Comparison of ENCODE assay signal across 10 cellular contexts in genomic region chr2:42125887-42126594, GRCh38. TPM values are rescaled to one million over a fixed set of nuclear protein-coding genes. Genes with fewer than 3 reads are reported as not detected.
DNase-seq lines count a peak whose midpoint lies in the region; ATAC-seq and TF ChIP-seq lines count a peak whose summit lies in the region.
"Had no signal": no experiment of that assay in that cellular context is flagged by ENCODE, and none has a peak within 500 bp of the region (broad histone marks: within the 10 kb centered on the region; RNA-seq: fewer than 3 reads in every experiment).

No MANE protein-coding gene starts in this region.

- H4K8ac ChIP-seq in IMR-90 (ENCODE audit: low read depth in 2 of 2, low read length in 2 of 2) = 0 out of 4 replicates have a peak overlapping the region, but pooled peaks of 1 of the 2 experiments have one; percentile 3

- dilution Hi-C loops in IMR-90 (cut with HindIII; ENCODE audit: low sequenced_read_pairs, unreplicated experiment) = no loop called here

- peaks cover 5% of the 10 kb centered on the region for H3K9me1 ChIP-seq in IMR-90 (ENCODE audit: insufficient read depth, low read length)

- WGBS in IMR-90 (ENCODE audit: extremely low coverage in 2 of 2, insufficient read length in 1 of 2), 2 experiments = 64% methylated on average over 2 of the region's 8 CpGs; no CpG with 5 or more reads in 1 of the 2 experiments

- no peak overlapping the region for H2BK5ac ChIP-seq in IMR-90 (ENCODE audit: low read depth, low read length, poor library complexity, severe bottlenecking)

- no TSS peak for BruUV-seq in IMR-90 (replicated peaks; lab: Mats Ljungman, UMichigan)

- 0 out of 2 replicates have a peak overlapping the region, but pooled peaks have one; percentile 37 for H3K14ac ChIP-seq in IMR-90 (replicated peaks; ENCODE audit: low read depth, low read length)

- H3K36me3 Mint-ChIP-seq in CD8-positive, alpha-beta memory T cell = peaks cover 0 to 5% (median 3%) of the 10 kb centered on the region in 3 donors
- no peaks in the 10 kb centered on the region for H3K36me3 Mint-ChIP-seq in natural killer cell

- H2AK5ac ChIP-seq in IMR-90 (ENCODE audit: low read depth, low read length) = peak overlapping the region; percentile 3; the same call in 1 of the 2 replicates

- H4K91ac ChIP-seq in IMR-90 (ENCODE audit: insufficient read depth, low read depth, low read length) = no peak overlapping the region

- peak overlapping the region in 6 of 7 donors; percentile 48 to 74 (median 60) for H3K4me3 Mint-ChIP-seq in CD8-positive, alpha-beta memory T cell
- H3K4me3 Mint-ChIP-seq in natural killer cell = peak overlapping the region; percentile 38

- no peak overlapping the region for H2BK15ac ChIP-seq in IMR-90 (ENCODE audit: low read depth, low read length)

- peak overlapping the region; percentile 47; the same call in 1 of the 2 replicates for H3K4ac ChIP-seq in IMR-90 (ENCODE audit: low read depth, low read length)

- no peaks in the 10 kb centered on the region for H3K79me1 ChIP-seq in IMR-90 (ENCODE audit: low read depth in 1 of 2, low read length in 2 of 2)

- peak overlapping the region; percentile 52 to 100 (median 92) for H3K27ac Mint-ChIP-seq in CD8-positive, alpha-beta memory T cell
- no peak overlapping the region for H3K27ac Mint-ChIP-seq in natural killer cell

- H3K27me3 ChIP-seq in CD8-positive, alpha-beta memory T cell (ENCODE audit: insufficient read depth, low read length, poor library complexity, severe bottlenecking) = no peaks in the 10 kb centered on the region
- no peaks in the 10 kb centered on the region for H3K27me3 ChIP-seq in IMR-90 (ENCODE audit: control insufficient read depth, insufficient read depth, low read length)
- H3K27me3 ChIP-seq in colonic mucosa = no peaks in the 10 kb centered on the region
- H3K27me3 ChIP-seq in WERI-Rb-1 (ENCODE audit: insufficient read depth, low read depth, severe bottlenecking) = no peaks in the 10 kb centered on the region

- POLR2A ChIA-PET in CD8-positive, alpha-beta memory T cell (lab: Charles Lee) = interaction anchor here (0.5 to 3.8 kb wide), 7 partner anchors 10 to 47 kb away, joined by 3 to 30 read pairs (median 4); no protein-coding TSS in a partner anchor
- POLR2A ChIA-PET in IMR-90 (lab: Charles Lee; ENCODE audit: unreplicated experiment) = no interaction called here

- peaks cover 80% of the 10 kb centered on the region for H3K4me1 ChIP-seq in CD8-positive, alpha-beta memory T cell (ENCODE audit: insufficient read depth, low read length)
- H3K4me1 ChIP-seq in IMR-90 (ENCODE audit: control insufficient read depth, insufficient read depth, low read length) (peaks cover 20% of the 10 kb centered on the region), colonic mucosa (peaks cover 20% of the 10 kb centered on the region)

- no peaks in the 10 kb centered on the region for H4K20me1 ChIP-seq in IMR-90 (ENCODE audit: insufficient read depth, low read length)

- intact Hi-C loops in IMR-90 (cut with micrococcal nuclease) = no loop called here
- intact Hi-C loops in colonic mucosa (cut with DNase I) = no loop called here
- intact Hi-C loops in natural killer cell (cut with micrococcal nuclease) = no loop called here

- no peak overlapping the region for H2BK120ac ChIP-seq in IMR-90 (ENCODE audit: low read depth, low read length)

- CTCF ChIA-PET in CD8-positive, alpha-beta memory T cell (lab: Charles Lee) = interaction anchor here (0.6 to 2.7 kb wide), 5 partner anchors 7 to 45 kb away, joined by 3 to 18 read pairs (median 5); no protein-coding TSS in a partner anchor
- CTCF ChIA-PET in IMR-90 (lab: Yijun Ruan, JAX) = no interaction called here

- H3K27ac ChIP-seq in CD8-positive, alpha-beta memory T cell (ENCODE audit: low read depth, low read length) = no peak overlapping the region
- H3K27ac ChIP-seq in IMR-90 (ENCODE audit: insufficient read depth, low read length) (no peak overlapping the region), colonic mucosa (peak overlapping the region; percentile 4), WERI-Rb-1 (no peak overlapping the region)

- no peak overlapping the region for H3K9ac ChIP-seq in IMR-90 (ENCODE audit: low read depth, low read length)
- no peak overlapping the region for H3K9ac ChIP-seq in colonic mucosa (ENCODE audit: low read depth in 2 of 2, low read length in 2 of 2)

- no peak overlapping the region; the same call in 1 of the 2 replicates for H3K23ac ChIP-seq in IMR-90 (ENCODE audit: low read depth, low read length)

- H3K9me3 ChIP-seq in CD8-positive, alpha-beta memory T cell (ENCODE audit: low read length) = peaks cover 3% of the 10 kb centered on the region
- H3K9me3 ChIP-seq in IMR-90 (ENCODE audit: control insufficient read depth, insufficient read depth, low read length) (no peaks in the 10 kb centered on the region), colonic mucosa (no peaks in the 10 kb centered on the region), WERI-Rb-1 (ENCODE audit: severe bottlenecking) (no peaks in the 10 kb centered on the region)

- H2BK20ac ChIP-seq in IMR-90 (ENCODE audit: low read depth, low read length) = no peak overlapping the region

- H3K56ac ChIP-seq in IMR-90 (ENCODE audit: extremely low read depth, insufficient read depth, low read length) = no peak overlapping the region

- no peak for TF ChIP-seq POLR2A in IMR-90 (IDR thresholded peaks at IDR 0.05; ENCODE audit: low read depth, low read length)

- H2AK9ac ChIP-seq in IMR-90 (replicated peaks; ENCODE audit: low read depth, low read length, poor library complexity) = no peak overlapping the region

- peaks cover 0 to 12% (median 3%) of the 10 kb centered on the region in 5 donors for H3K9me3 Mint-ChIP-seq in CD8-positive, alpha-beta memory T cell
- peaks cover 2 to 3% of the 10 kb centered on the region in 2 donors for H3K9me3 Mint-ChIP-seq in natural killer cell

- H3K4me2 ChIP-seq in IMR-90 (ENCODE audit: low read depth, low read length) = no peak overlapping the region

- no peak for TF ChIP-seq CTCF in IMR-90 (conservative IDR thresholded peaks at IDR 0.05; ENCODE audit: low read depth, low read length)
- no peak for TF ChIP-seq CTCF in colonic mucosa (IDR thresholded peaks at IDR 0.05)
- no peak for TF ChIP-seq CTCF in natural killer cell (IDR thresholded peaks at IDR 0.05)
- TF ChIP-seq CTCF in WERI-Rb-1 (IDR thresholded peaks at IDR 0.05; ENCODE audit: low read depth, low read length) = no peak

- no peak for DNase-seq in CD8-positive, alpha-beta memory T cell
- DNase-seq in IMR-90 = no peak
- DNase-seq in colonic mucosa = peak; percentile 79
- DNase-seq in natural killer cell = no peak
- no peak for DNase-seq in activated effector memory CD4-positive, alpha-beta T cell treated with anti-CD3 and anti-CD28 coated beads, Interleukin-2, amount 50 U/mL, for 16 hours
- DNase-seq in WERI-Rb-1 = no peak
- DNase-seq in RPMI8226 = no peak
- DNase-seq: H7, midbrain had no signal

- ATAC-seq in IMR-90 (ENCODE audit: low read depth) (no peak), natural killer cell (no peak), GM19351 (IDR thresholded peaks at IDR 0.05; ENCODE audit: unreplicated experiment) (no peak)

- no peaks in the 10 kb centered on the region for H3K36me3 ChIP-seq in CD8-positive, alpha-beta memory T cell (ENCODE audit: insufficient read depth, low read length)
- H3K36me3 ChIP-seq in IMR-90 (ENCODE audit: control insufficient read depth, insufficient read depth, low read length) (no peaks in the 10 kb centered on the region), colonic mucosa (no peaks in the 10 kb centered on the region), WERI-Rb-1 (no peaks in the 10 kb centered on the region)

- peak overlapping the region; percentile 14 for H2AFZ ChIP-seq in IMR-90 (replicated peaks; ENCODE audit: low read length, poor library complexity)

- TF ChIP-seq RAD21 in IMR-90 (IDR thresholded peaks at IDR 0.05; ENCODE audit: low read length) = no peak

- no peaks in the 10 kb centered on the region for H3K27me3 Mint-ChIP-seq in CD8-positive, alpha-beta memory T cell
- peaks cover 0 to 6% of the 10 kb centered on the region in 2 donors for H3K27me3 Mint-ChIP-seq in natural killer cell (ENCODE audit: low read depth in 2 of 2)

- peak overlapping the region; percentile 20 for H3K4me3 ChIP-seq in CD8-positive, alpha-beta memory T cell (ENCODE audit: low read length)
- no peak overlapping the region for H3K4me3 ChIP-seq in IMR-90 (ENCODE audit: insufficient read depth, low read depth, low read length)
- H3K4me3 ChIP-seq in colonic mucosa = no peak overlapping the region
- no peak overlapping the region for H3K4me3 ChIP-seq in WERI-Rb-1 (ENCODE audit: low read depth, low read length)

- in situ Hi-C loops in IMR-90 (cut with MboI; ENCODE audit: low sequenced_read_pairs) = no loop called here

- no peak overlapping the region for H4K5ac ChIP-seq in IMR-90 (ENCODE audit: low read depth, low read length)

- peaks cover 73 to 88% (median 84%) of the 10 kb centered on the region in 3 donors for H3K4me1 Mint-ChIP-seq in CD8-positive, alpha-beta memory T cell
- peaks cover 46 to 47% of the 10 kb centered on the region in 2 donors for H3K4me1 Mint-ChIP-seq in natural killer cell

- no peak overlapping the region for H3K18ac ChIP-seq in IMR-90 (ENCODE audit: low read depth, low read length)

TF ChIP-seq in IMR-90, 13 proteins besides CTCF, POLR2A, EP300 and RAD21 (continues in another document):
- TF ChIP-seq CEBPB (IDR thresholded peaks at IDR 0.05; ENCODE audit: low read depth, low read length) (no peak), MAZ (IDR thresholded peaks at IDR 0.05; ENCODE audit: borderline replicate concordance, low read depth, low read length) (no peak), CHD1 (IDR thresholded peaks at IDR 0.05; ENCODE audit: low read depth, low read length) (no peak), BHLHE40 (IDR thresholded peaks at IDR 0.05; ENCODE audit: low read depth, low read length) (no peak), RFX5 (IDR thresholded peaks at IDR 0.05; ENCODE audit: low read depth, low read length) (no peak), NFE2L2 (IDR thresholded peaks at IDR 0.05; ENCODE audit: low read depth, low read length) (no peak), RCOR1 (IDR thresholded peaks at IDR 0.05; ENCODE audit: insufficient replicate concordance, low read length) (no peak), MXI1 (IDR thresholded peaks at IDR 0.05; ENCODE audit: borderline replicate concordance, low read depth, low read length) (no peak), MAFK (IDR thresholded peaks at IDR 0.05; ENCODE audit: low read depth, low read length) (no peak), FOS (IDR thresholded peaks at IDR 0.05; ENCODE audit: low read depth, low read length) (no peak)

RNA-seq across cellular contexts. Expression of gene EML4, which starts 43.1 kb away (rescaled TPM):
- total RNA-seq in CD8-positive, alpha-beta memory T cell = 10 to 100 TPM; 58.0 to 61.5 TPM
- 70.8 TPM for polyA plus RNA-seq in CD8-positive, alpha-beta memory T cell
- total RNA-seq in IMR-90 (2012; rRNA removed) = 73.7 and 85.8 TPM in 2 replicates
- polyA plus RNA-seq in IMR-90 (2012; rRNA removed) = 24.8 and 29.7 TPM in 2 replicates
- polyA plus RNA-seq in IMR-90 (2012; cell fraction: cytosol; rRNA removed) = 6.9 and 14.5 TPM in 2 replicates
- polyA plus RNA-seq in IMR-90 (2012; cell fraction: nucleus; rRNA removed; ENCODE audit: low replicate concordance) = 24.1 and 88.2 TPM in 2 replicates
- 100 to 1,000 TPM in 1 of 2 donors, 10 to 100 TPM in 1; 82.1 to 103 TPM for total RNA-seq in colonic mucosa
- total RNA-seq in natural killer cell = 100 to 1,000 TPM in 1 of 3 donors, 10 to 100 TPM in 2; 88.4 to 136 (median 91.5) TPM

Comparison
In these comparisons a context has a peak if more than half of its experiments do, and no peak if none do; other contexts are left out.
1. H3K27ac Mint-ChIP-seq: peak in CD8-positive, alpha-beta memory T cell (8 of 8); none in natural killer cell (0 of 2).